ENCODE assay signal across 1 cellular context in the genomic region with DNA sequence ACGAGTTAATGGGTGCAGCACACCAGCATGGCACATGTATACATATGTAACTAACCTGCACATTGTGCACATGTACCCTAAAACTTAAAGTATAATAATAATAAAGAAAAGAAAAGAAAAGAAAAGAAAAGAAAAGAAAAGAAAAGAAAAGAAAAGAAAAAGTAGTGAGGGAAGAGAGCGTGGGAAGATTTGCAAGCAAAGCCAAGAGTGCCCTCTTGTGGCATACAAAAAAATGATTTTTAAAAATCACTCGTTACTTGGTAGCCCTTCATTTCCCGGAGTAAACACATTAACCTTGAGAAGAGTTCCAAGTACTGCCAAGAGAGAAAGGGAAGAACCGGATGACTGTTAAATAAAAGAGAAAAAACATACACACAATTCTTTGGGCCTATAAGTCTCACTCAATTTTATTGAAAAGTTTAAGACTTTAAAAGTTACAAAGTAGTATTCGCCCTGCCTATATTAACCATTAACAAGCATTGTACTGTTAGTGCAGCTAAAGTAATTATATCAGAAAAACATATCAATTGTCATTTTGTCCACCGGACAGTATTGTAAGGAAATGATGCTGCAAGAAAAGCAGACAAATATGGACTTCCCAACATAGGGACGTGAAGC.
TF ChIP-seq lines count a peak whose summit lies in the region.

No MANE protein-coding gene starts in this region.

TF ChIP-seq in GM23338, 12 proteins besides CTCF, POLR2A, EP300 and RAD21 (continued from another document):
- TF ChIP-seq, protein P1, sequence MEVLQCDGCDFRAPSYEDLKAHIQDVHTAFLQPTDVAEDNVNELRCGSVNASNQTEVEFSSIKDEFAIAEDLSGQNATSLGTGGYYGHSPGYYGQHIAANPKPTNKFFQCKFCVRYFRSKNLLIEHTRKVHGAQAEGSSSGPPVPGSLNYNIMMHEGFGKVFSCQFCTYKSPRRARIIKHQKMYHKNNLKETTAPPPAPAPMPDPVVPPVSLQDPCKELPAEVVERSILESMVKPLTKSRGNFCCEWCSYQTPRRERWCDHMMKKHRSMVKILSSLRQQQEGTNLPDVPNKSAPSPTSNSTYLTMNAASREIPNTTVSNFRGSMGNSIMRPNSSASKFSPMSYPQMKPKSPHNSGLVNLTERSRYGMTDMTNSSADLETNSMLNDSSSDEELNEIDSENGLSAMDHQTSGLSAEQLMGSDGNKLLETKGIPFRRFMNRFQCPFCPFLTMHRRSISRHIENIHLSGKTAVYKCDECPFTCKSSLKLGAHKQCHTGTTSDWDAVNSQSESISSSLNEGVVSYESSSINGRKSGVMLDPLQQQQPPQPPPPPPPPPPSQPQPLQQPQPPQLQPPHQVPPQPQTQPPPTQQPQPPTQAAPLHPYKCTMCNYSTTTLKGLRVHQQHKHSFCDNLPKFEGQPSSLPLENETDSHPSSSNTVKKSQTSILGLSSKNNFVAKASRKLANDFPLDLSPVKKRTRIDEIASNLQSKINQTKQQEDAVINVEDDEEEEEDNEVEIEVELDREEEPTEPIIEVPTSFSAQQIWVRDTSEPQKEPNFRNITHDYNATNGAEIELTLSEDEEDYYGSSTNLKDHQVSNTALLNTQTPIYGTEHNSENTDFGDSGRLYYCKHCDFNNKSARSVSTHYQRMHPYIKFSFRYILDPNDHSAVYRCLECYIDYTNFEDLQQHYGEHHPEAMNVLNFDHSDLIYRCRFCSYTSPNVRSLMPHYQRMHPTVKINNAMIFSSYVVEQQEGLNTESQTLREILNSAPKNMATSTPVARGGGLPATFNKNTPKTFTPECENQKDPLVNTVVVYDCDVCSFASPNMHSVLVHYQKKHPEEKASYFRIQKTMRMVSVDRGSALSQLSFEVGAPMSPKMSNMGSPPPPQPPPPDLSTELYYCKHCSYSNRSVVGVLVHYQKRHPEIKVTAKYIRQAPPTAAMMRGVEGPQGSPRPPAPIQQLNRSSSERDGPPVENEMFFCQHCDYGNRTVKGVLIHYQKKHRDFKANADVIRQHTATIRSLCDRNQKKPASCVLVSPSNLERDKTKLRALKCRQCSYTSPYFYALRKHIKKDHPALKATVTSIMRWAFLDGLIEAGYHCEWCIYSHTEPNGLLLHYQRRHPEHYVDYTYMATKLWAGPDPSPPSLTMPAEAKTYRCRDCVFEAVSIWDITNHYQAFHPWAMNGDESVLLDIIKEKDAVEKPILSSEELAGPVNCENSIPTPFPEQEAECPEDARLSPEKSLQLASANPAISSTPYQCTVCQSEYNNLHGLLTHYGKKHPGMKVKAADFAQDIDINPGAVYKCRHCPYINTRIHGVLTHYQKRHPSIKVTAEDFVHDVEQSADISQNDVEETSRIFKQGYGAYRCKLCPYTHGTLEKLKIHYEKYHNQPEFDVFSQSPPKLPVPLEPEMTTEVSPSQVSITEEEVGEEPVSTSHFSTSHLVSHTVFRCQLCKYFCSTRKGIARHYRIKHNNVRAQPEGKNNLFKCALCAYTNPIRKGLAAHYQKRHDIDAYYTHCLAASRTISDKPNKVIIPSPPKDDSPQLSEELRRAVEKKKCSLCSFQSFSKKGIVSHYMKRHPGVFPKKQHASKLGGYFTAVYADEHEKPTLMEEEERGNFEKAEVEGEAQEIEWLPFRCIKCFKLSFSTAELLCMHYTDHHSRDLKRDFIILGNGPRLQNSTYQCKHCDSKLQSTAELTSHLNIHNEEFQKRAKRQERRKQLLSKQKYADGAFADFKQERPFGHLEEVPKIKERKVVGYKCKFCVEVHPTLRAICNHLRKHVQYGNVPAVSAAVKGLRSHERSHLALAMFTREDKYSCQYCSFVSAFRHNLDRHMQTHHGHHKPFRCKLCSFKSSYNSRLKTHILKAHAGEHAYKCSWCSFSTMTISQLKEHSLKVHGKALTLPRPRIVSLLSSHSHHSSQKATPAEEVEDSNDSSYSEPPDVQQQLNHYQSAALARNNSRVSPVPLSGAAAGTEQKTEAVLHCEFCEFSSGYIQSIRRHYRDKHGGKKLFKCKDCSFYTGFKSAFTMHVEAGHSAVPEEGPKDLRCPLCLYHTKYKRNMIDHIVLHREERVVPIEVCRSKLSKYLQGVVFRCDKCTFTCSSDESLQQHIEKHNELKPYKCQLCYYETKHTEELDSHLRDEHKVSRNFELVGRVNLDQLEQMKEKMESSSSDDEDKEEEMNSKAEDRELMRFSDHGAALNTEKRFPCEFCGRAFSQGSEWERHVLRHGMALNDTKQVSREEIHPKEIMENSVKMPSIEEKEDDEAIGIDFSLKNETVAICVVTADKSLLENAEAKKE (CRISPR knock-in tag; IDR thresholded peaks at IDR 0.05) = no peak
- TF ChIP-seq ZNF114 (CRISPR knock-in tag; IDR thresholded peaks at IDR 0.05) (no peak), POLR2AphosphoS5 (IDR thresholded peaks at IDR 0.05; ENCODE audit: low read depth) (no peak)
